Comparison of ENCODE assay signal across 22 cellular contexts in genomic region chr9:112869917-112870316, GRCh38. TPM values are rescaled to one million over a fixed set of nuclear protein-coding genes. Genes with fewer than 3 reads are reported as not detected.
A peak's percentile ranks its signal among the peaks of the same experiment; 100 is the strongest.
DNase-seq lines count a peak whose midpoint lies in the region; ATAC-seq, FAIRE-seq and TF ChIP-seq lines count a peak whose summit lies in the region.
"Had no signal": no experiment of that assay in that cellular context is flagged by ENCODE, and none has a peak within 500 bp of the region (broad histone marks: within the 10 kb centered on the region; RNA-seq: fewer than 3 reads in every experiment).

No MANE protein-coding gene starts in this region.

- H3K36me3 ChIP-seq in PC-3 (ENCODE audit: low read depth, low read length) (no peaks in the 10 kb centered on the region), pancreas (no peaks in the 10 kb centered on the region)

- TF ChIP-seq CTCF in PC-3 (conservative IDR thresholded peaks at IDR 0.05; ENCODE audit: low read depth, low read length) (no peak), type B pancreatic cell (conservative IDR thresholded peaks at IDR 0.05) (no peak), pancreas (IDR thresholded peaks at IDR 0.05) (no peak), CD14-positive monocyte (IDR thresholded peaks at IDR 0.05) (no peak)

- H3K9me2 ChIP-seq in PC-3 (replicated peaks; ENCODE audit: low read length): no peaks in the 10 kb centered on the region

- H3K4me2 ChIP-seq in PC-3 (ENCODE audit: low read length): peak overlapping the region; percentile 87

- peaks cover 10% of the 10 kb centered on the region for H3K36me3 Mint-ChIP-seq in type B pancreatic cell
- H3K36me3 Mint-ChIP-seq in CD14-positive monocyte: peaks cover 60 to 75% of the 10 kb centered on the region in 2 donors

- POLR2A ChIA-PET in PC-3 (lab: Charles Lee; ENCODE audit: unreplicated experiment): interaction anchor here (0.5 kb wide), 1 partner anchor 24 kb away, joined by 4 read pairs; no protein-coding TSS in a partner anchor

- H3K9ac ChIP-seq in PC-3 (ENCODE audit: low read length): peak overlapping the region; percentile 87

- DNase-seq in DMS53 (lab: John Stamatoyannopoulos, UW) (peak; percentile 21), DMS53 treated with DMSO at 0.1 percent for 48 hours (lab: John Stamatoyannopoulos, UW; ENCODE audit: unreplicated experiment) (no peak), PC-3 (peak; percentile 70), left kidney (ENCODE audit: low read depth, low spot score) (peak; percentile 35), type B pancreatic cell (ENCODE audit: extremely low spot score, unreplicated experiment) (no peak), pancreas (no peak), CD14-positive monocyte (ENCODE audit: low spot score) (no peak)
- DNase-seq: AML-193; CD4-positive, CD25-positive, alpha-beta regulatory T cell; DMS153; EL; KG1; MV-4-11; NCI-H187 treated with DMSO at 0.1 percent for 48 hours; NCI-H526 treated with DMSO at 0.1 percent for 48 hours; NK-92 treated with Interleukin-12 subunit alpha and Interleukin-12 subunit beta, amount 100 ng/mL, for 24 hours; Right ventricle myocardium superior had no signal

- no peaks in the 10 kb centered on the region for H3K27me3 Mint-ChIP-seq in type B pancreatic cell
- H3K27me3 Mint-ChIP-seq in CD14-positive monocyte (ENCODE audit: low read depth in 3 of 3): peaks cover 0 to 2% (median 0%) of the 10 kb centered on the region in 3 donors
- H3K27me3 Mint-ChIP-seq: CD4-positive, CD25-positive, alpha-beta regulatory T cell had no signal

- no peak overlapping the region for H2AFZ ChIP-seq in PC-3 (ENCODE audit: low read length)

- H3K4me3 ChIP-seq in PC-3 (ENCODE audit: low read length): no peak overlapping the region
- no peak overlapping the region for H3K4me3 ChIP-seq in pancreas

- BruUV-seq in PC-3 (replicated peaks; lab: Mats Ljungman, UMichigan): no TSS peak

- H3K4me3 Mint-ChIP-seq in type B pancreatic cell: peak overlapping the region; percentile 1
- H3K4me3 Mint-ChIP-seq in CD14-positive monocyte: no peak overlapping the region
- H3K4me3 Mint-ChIP-seq: CD4-positive, CD25-positive, alpha-beta regulatory T cell had no signal

- whole genome bisulfite sequencing in pancreas, 2 donors: 91% methylated on average over 5 of the region's 5 CpGs

- H3K9me3 ChIP-seq in PC-3 (ENCODE audit: low read length) (no peaks in the 10 kb centered on the region), pancreas (no peaks in the 10 kb centered on the region)

- peaks cover 42% of the 10 kb centered on the region for H3K4me1 ChIP-seq in PC-3 (ENCODE audit: insufficient read depth, low read length)
- no peaks in the 10 kb centered on the region for H3K4me1 ChIP-seq in pancreas

- H3K27ac Mint-ChIP-seq in type B pancreatic cell: peak overlapping the region; percentile 14
- peak overlapping the region in 3 of 7 donors; percentile 17 to 39 (median 32) for H3K27ac Mint-ChIP-seq in CD14-positive monocyte
- H3K27ac Mint-ChIP-seq: CD4-positive, CD25-positive, alpha-beta regulatory T cell had no signal

- H3F3A ChIP-seq in PC-3 (ENCODE audit: low read length, unreplicated experiment): peaks cover 11% of the 10 kb centered on the region

- peaks cover 24% of the 10 kb centered on the region for H3K4me1 Mint-ChIP-seq in type B pancreatic cell (ENCODE audit: unreplicated experiment)
- peaks cover 55% of the 10 kb centered on the region for H3K4me1 Mint-ChIP-seq in CD14-positive monocyte

- ATAC-seq in PC-3 (peak; percentile 36), pancreas (no peak), GM21360 (IDR thresholded peaks at IDR 0.05; ENCODE audit: unreplicated experiment) (no peak)

- H3K27ac ChIP-seq in PC-3 (ENCODE audit: low read length) (peak overlapping the region; percentile 100), pancreas (no peak overlapping the region)
- H3K27ac ChIP-seq: 22Rv1 had no signal

- FAIRE-seq in pancreas (lab: Jason Lieb, UNC): no peak
- FAIRE-seq: GM12892, H1, RCC 7860 had no signal

- CTCF ChIA-PET in PC-3 (lab: Charles Lee): interaction anchor here (0.6 to 1.5 kb wide), 2 partner anchors 33 to 537 kb away, joined by 4 to 9 read pairs; partner anchors contain the start of gene PTBP3

- H3K27me3 ChIP-seq in PC-3 (ENCODE audit: low read length) (no peaks in the 10 kb centered on the region), pancreas (no peaks in the 10 kb centered on the region)

- H3K79me2 ChIP-seq in PC-3 (ENCODE audit: low read length): no peaks in the 10 kb centered on the region

- H3K9me3 Mint-ChIP-seq in type B pancreatic cell (peaks cover 6% of the 10 kb centered on the region), CD14-positive monocyte (no peaks in the 10 kb centered on the region)
- H3K9me3 Mint-ChIP-seq: CD4-positive, CD25-positive, alpha-beta regulatory T cell had no signal

- intact Hi-C loops in PC-3 (cut with micrococcal nuclease) (loop anchor here (1.0 kb wide), 1 partner anchor 24 kb away; no protein-coding TSS in a partner anchor), pancreas (cut with DNase I) (no loop called here), CD14-positive monocyte (cut with micrococcal nuclease) (no loop called here)

- no peaks in the 10 kb centered on the region for H4K20me1 ChIP-seq in PC-3 (ENCODE audit: low read length)

RNA-seq across cellular contexts. Expression of gene SLC46A2, which starts 20.8 kb away (rescaled TPM):
- total RNA-seq in PC-3 (2014; rRNA removed) (not detected in 2 replicates), type B pancreatic cell (ENCODE audit: low replicate concordance) (0.14 TPM in 1 of 2 replicates, not detected in the other), pancreas (under 1 TPM in 2 of 6 donors, not detected in 4; 0.18 to 0.37 TPM)
- polyA plus RNA-seq in pancreas (not detected), CD14-positive monocyte (10 to 100 TPM; 45.1 to 87.0 TPM)
- total RNA-seq: CD4-positive, CD25-positive, alpha-beta regulatory T cell; H1; Right ventricle myocardium superior had no signal

Comparison
In these comparisons a context has a peak if more than half of its experiments do, and no peak if none do; other contexts are left out.
1. DNase-seq: peak in DMS53 (single experiment), PC-3 (single experiment) and left kidney (single experiment); none in DMS53 treated with DMSO at 0.1 percent for 48 hours (single experiment), type B pancreatic cell (single experiment), pancreas (0 of 6) and CD14-positive monocyte (single experiment).